In genomic region chr22:24685804-24686203, GRCh38 we compare ENCODE assay signal across 14 cellular contexts.
DNase-seq lines count a peak whose midpoint lies in the region; ATAC-seq and TF ChIP-seq lines count a peak whose summit lies in the region.
"Had no signal": no experiment of that assay in that cellular context is flagged by ENCODE, and none has a peak within 500 bp of the region (broad histone marks: within the 10 kb centered on the region; RNA-seq: fewer than 3 reads in every experiment).

No MANE protein-coding gene starts in this region.

- ATAC-seq in heart right ventricle (peak in 7 of 8 donors; percentile 62 to 79 (median 67)), HG02610 (IDR thresholded peaks at IDR 0.05; ENCODE audit: unreplicated experiment) (no peak), GM19023 (IDR thresholded peaks at IDR 0.05; ENCODE audit: unreplicated experiment) (no peak)
- ATAC-seq: activated CD4-positive, CD25-positive, alpha-beta regulatory T cell treated with anti-CD3 and anti-CD28 coated beads, Interleukin-2, amount 50 U/mL, for 24 hours; PC-3 had no signal

- intact Hi-C loops in ascending aorta (cut with DNase I) (no loop called here), heart right ventricle (cut with DNase I) (no loop called here), spleen (cut with DNase I; ENCODE audit: low total_unique reads) (no loop called here)

- DNase-seq in AG04450 (ENCODE audit: low read depth, low spot score), result no peak
- DNase-seq in ascending aorta (ENCODE audit: low spot score in 2 of 2), result no peak
- DNase-seq in heart right ventricle, result peak; percentile 21 to 57
- DNase-seq in osteoblast (ENCODE audit: insufficient read length, low spot score, missing footprints), result no peak
- no peak for DNase-seq in stimulated activated CD4-positive, alpha-beta T cell treated with anti-CD3 and anti-CD28 coated beads, Interleukin-4, amount 100 ng/mL, for 24 hours
- DNase-seq in spleen, result no peak
- DNase-seq: adrenal gland, NCI-H1092 treated with DMSO at 0.1 percent for 48 hours, NCI-H446, PC-3 had no signal

- H3K36me3 ChIP-seq in ascending aorta (no peaks in the 10 kb centered on the region), heart right ventricle (no peaks in the 10 kb centered on the region), osteoblast (ENCODE audit: insufficient read depth, low read length) (no peaks in the 10 kb centered on the region), spleen (no peaks in the 10 kb centered on the region)
- H3K36me3 ChIP-seq: adrenal gland, upper lobe of left lung had no signal

- H3K9me3 ChIP-seq in AG04450 (ENCODE audit: control insufficient read depth, insufficient read depth, low read length) (peaks cover 3% of the 10 kb centered on the region; the same call in 1 of the 2 replicates), ascending aorta (no peaks in the 10 kb centered on the region), heart right ventricle (no peaks in the 10 kb centered on the region), osteoblast (ENCODE audit: low read depth, low read length) (no peaks in the 10 kb centered on the region), spleen (no peaks in the 10 kb centered on the region)
- H3K9me3 ChIP-seq: adrenal gland, upper lobe of left lung had no signal

- 10 to 13% methylated on average over 35 of the region's 35 CpGs for WGBS in heart right ventricle, 2 donors
- 28 to 39% (median 30%) methylated on average over 23 to 35 of the region's 35 CpGs for WGBS in spleen, 5 donors

- H2AFZ ChIP-seq in osteoblast (ENCODE audit: low read length), result no peak overlapping the region

- H3K4me2 ChIP-seq in osteoblast (ENCODE audit: insufficient read depth, low read length), result peak overlapping the region; percentile 39

- H3K27ac ChIP-seq in AG04450 (ENCODE audit: low read depth, low read length), result no peak overlapping the region
- no peak overlapping the region for H3K27ac ChIP-seq in ascending aorta
- peak overlapping the region in 3 of 10 donors; percentile 22 to 61 (median 31) for H3K27ac ChIP-seq in heart right ventricle
- no peak overlapping the region for H3K27ac ChIP-seq in osteoblast (ENCODE audit: low read depth, low read length)
- no peak overlapping the region for H3K27ac ChIP-seq in spleen
- H3K27ac ChIP-seq: upper lobe of left lung had no signal

- H3K4me3 ChIP-seq in AG04450 (ENCODE audit: low read depth, low read length) (peak overlapping the region; percentile 51), ascending aorta (peak overlapping the region; percentile 13 to 45), heart right ventricle (peak overlapping the region in 8 of 10 donors; percentile 4 to 44 (median 33)), osteoblast (ENCODE audit: insufficient read depth, low read length) (peak overlapping the region; percentile 20), spleen (peak overlapping the region in 2 of 8 donors; percentile 13 to 28)
- H3K4me3 ChIP-seq: upper lobe of left lung had no signal

- no peak for TF ChIP-seq POLR2A in spleen (IDR thresholded peaks at IDR 0.05)

- no peak for TF ChIP-seq CTCF in AG04450 (IDR thresholded peaks at IDR 0.05; ENCODE audit: low read depth, low read length)
- no peak for TF ChIP-seq CTCF in ascending aorta (IDR thresholded peaks at IDR 0.05)
- no peak for TF ChIP-seq CTCF in heart right ventricle (IDR thresholded peaks at IDR 0.05)
- TF ChIP-seq CTCF in osteoblast (IDR thresholded peaks at IDR 0.05; ENCODE audit: extremely low read depth, low read depth, low read length), result no peak
- no peak for TF ChIP-seq CTCF in spleen (IDR thresholded peaks at IDR 0.05 in 8 of 11, conservative IDR thresholded peaks at IDR 0.05 in 3 of 11)

- H3K4me1 ChIP-seq in ascending aorta (no peaks in the 10 kb centered on the region), heart right ventricle (peaks cover 0 to 12% (median 0%) of the 10 kb centered on the region in 9 donors), osteoblast (ENCODE audit: insufficient read depth, low read length) (peaks cover 8% of the 10 kb centered on the region), spleen (no peaks in the 10 kb centered on the region)
- H3K4me1 ChIP-seq: adrenal gland, upper lobe of left lung had no signal

- H4K20me1 ChIP-seq in osteoblast (ENCODE audit: insufficient read depth, low read length), result no peaks in the 10 kb centered on the region

- POLR2A ChIA-PET in AG04450 (lab: Yijun Ruan, JAX), result no interaction called here

- no peaks in the 10 kb centered on the region for H3K79me2 ChIP-seq in osteoblast (ENCODE audit: insufficient read depth, low read length)

- CTCF ChIA-PET in AG04450 (lab: Charles Lee), result no interaction called here

- no peaks in the 10 kb centered on the region for H3K27me3 ChIP-seq in AG04450 (ENCODE audit: control insufficient read depth, insufficient read depth, low read length)
- H3K27me3 ChIP-seq in ascending aorta, result no peaks in the 10 kb centered on the region
- H3K27me3 ChIP-seq in heart right ventricle, result peaks cover 0 to 23% (median 0%) of the 10 kb centered on the region in 7 donors
- H3K27me3 ChIP-seq in osteoblast (ENCODE audit: insufficient read depth, low read length), result peaks cover 52% of the 10 kb centered on the region
- H3K27me3 ChIP-seq in spleen (replicated peaks in 1 of 7), result peaks cover 0 to 43% (median 10%) of the 10 kb centered on the region in 7 donors

Comparison
In these comparisons a context has a peak if more than half of its experiments do, and no peak if none do; other contexts are left out.
1. DNase-seq: peak in heart right ventricle (2 of 2); none in AG04450 (single experiment), ascending aorta (0 of 2), osteoblast (single experiment), stimulated activated CD4-positive, alpha-beta T cell treated with anti-CD3 and anti-CD28 coated beads, Interleukin-4, amount 100 ng/mL, for 24 hours (single experiment) and spleen (single experiment).
2. ATAC-seq: peak in heart right ventricle (7 of 8); none in HG02610 (single experiment) and GM19023 (single experiment).